31 cellular contexts compared by ENCODE assay signal in genomic region chr4:31328921-31329320, GRCh38.
"Had no signal": no experiment of that assay in that cellular context is flagged by ENCODE, and none has a peak within 500 bp of the region (broad histone marks: within the 10 kb centered on the region; RNA-seq: fewer than 3 reads in every experiment).

No MANE protein-coding gene starts in this region.

- H3K9me3 ChIP-seq: gastroesophageal sphincter, stomach, suprapubic skin, tibial nerve had no signal

- DNase-seq: activated CD4-positive, alpha-beta memory T cell treated with anti-CD3 and anti-CD28 coated beads for 36 hours; activated CD4-positive, alpha-beta T cell treated with anti-CD3 and anti-CD28 coated beads, Interleukin-2, amount 10 ng/mL, durations not matched to agents 24 days and 14 days; activated CD8-positive, alpha-beta memory T cell treated with anti-CD3 and anti-CD28 coated beads, Interleukin-2, amount 50 U/mL, for 4 hours; activated effector memory CD4-positive, alpha-beta T cell treated with anti-CD3 and anti-CD28 coated beads, Interleukin-2, amount 50 U/mL, for 16 hours; activated naive CD4-positive, alpha-beta T cell treated with anti-CD3 and anti-CD28 coated beads for 36 hours; activated naive CD8-positive, alpha-beta T cell treated with anti-CD3 and anti-CD28 coated beads for 36 hours; activated T-cell treated with anti-CD3 and anti-CD28 coated beads, Interleukin-2, amount 50 U/mL, for 1 hour; amniotic stem cell; brain microvascular endothelial cell; caudate nucleus; cortex of kidney; kidney; left colon; midbrain; naive thymus-derived CD8-positive, alpha-beta T cell; nucleus accumbens; right cardiac atrium; stimulated activated CD4-positive, alpha-beta T cell treated with anti-CD3 and anti-CD28 coated beads, Interleukin-15, amount 100 ng/mL, for 24 hours; stimulated activated CD4-positive, alpha-beta T cell treated with anti-CD3 and anti-CD28 coated beads, Interleukin-2, amount 100 ng/mL, for 24 hours; stimulated activated naive B cell treated with anti-CD40 and anti-IgM and Interleukin-4, amounts not matched to agents 10 μg/mL and 1 μg/mL and 100 μg/mL, for 72 hours; stomach; T-helper 17 cell; T1000; WERI-Rb-1 had no signal

- H3K36me3 ChIP-seq: brain microvascular endothelial cell, gastroesophageal sphincter, stomach, suprapubic skin, tibial nerve, WERI-Rb-1 had no signal

- H3K27me3 ChIP-seq: brain microvascular endothelial cell, gastroesophageal sphincter, hepatocyte, stomach, suprapubic skin, tibial nerve had no signal

- H3K27ac ChIP-seq: brain microvascular endothelial cell, gastroesophageal sphincter, hepatocyte, parathyroid adenoma, stomach, suprapubic skin, tibial nerve, WERI-Rb-1 had no signal

- H3K4me3 ChIP-seq: gastroesophageal sphincter, hepatocyte, stomach, suprapubic skin, tibial nerve had no signal

- ATAC-seq: activated CD4-positive, CD25-positive, alpha-beta regulatory T cell treated with anti-CD3 and anti-CD28 coated beads, Interleukin-2, amount 50 U/mL, for 24 hours; esophagus mucosa; gastroesophageal sphincter; left colon; naive thymus-derived CD8-positive, alpha-beta T cell; right cardiac atrium; stimulated activated naive B cell treated with anti-CD40 and anti-IgM and Interleukin-4, amounts not matched to agents 10 μg/mL and 1 μg/mL and 100 μg/mL, for 72 hours; T-helper 17 cell had no signal

- H3K4me1 ChIP-seq: gastroesophageal sphincter, parathyroid adenoma, stomach, suprapubic skin, tibial nerve had no signal
